8 cellular contexts compared by ENCODE assay signal in the genomic region with DNA sequence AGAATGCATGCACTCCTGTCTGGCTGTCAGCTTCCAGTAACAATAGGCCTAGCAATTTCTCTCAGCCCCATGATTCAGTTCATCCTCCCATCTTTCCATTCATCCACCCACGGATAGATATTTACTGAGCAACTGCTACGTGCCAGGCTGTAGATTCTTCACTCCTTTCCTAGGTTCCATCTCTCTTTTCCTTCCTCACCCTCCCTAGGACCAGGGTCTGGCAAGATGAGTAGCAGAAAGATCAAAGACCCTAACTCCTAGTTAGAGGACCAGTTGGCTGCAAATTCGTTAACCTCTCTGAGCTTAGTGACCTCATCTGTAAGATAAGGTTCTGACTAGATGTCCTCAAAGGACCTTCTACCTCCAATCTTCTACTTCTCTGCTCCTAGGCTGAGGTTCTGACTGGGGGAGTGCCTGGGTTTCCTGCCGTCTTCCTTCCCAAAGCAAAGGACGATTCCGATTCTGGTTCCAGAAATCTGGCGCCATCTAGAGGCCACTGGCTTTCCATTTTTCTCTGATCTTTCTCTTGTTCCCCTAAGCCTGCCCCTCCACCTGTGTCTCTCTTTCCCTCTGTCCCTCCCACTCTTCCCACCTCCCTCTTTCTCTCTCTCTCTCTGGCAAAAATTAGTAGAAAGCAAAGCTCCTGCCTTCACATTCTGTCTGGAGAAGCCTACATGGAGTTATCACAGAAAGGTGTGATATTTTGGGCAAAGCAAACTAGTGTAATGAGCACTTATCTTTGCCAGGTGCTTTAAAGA. TPM values are rescaled to one million over a fixed set of nuclear protein-coding genes. Genes with fewer than 3 reads are reported as not detected.
A peak's percentile ranks its signal among the peaks of the same experiment; 100 is the strongest.
DNase-seq lines count a peak whose midpoint lies in the region; ATAC-seq and TF ChIP-seq lines count a peak whose summit lies in the region.

No MANE protein-coding gene starts in this region.

- peak overlapping the region; percentile 36 to 51 for H3K27ac Mint-ChIP-seq in stimulated activated naive CD8-positive, alpha-beta T cell treated with anti-CD3 and anti-CD28 coated beads, Interleukin-15, amount 100 ng/mL, for 72 hours

- H4K20me1 ChIP-seq in neural cell (ENCODE audit: insufficient read depth), result no peaks in the 10 kb centered on the region

- H3K9me3 ChIP-seq in neural cell (ENCODE audit: low read length), result no peaks in the 10 kb centered on the region

- no peak overlapping the region for H3K4me2 ChIP-seq in neural cell (ENCODE audit: low read length)

- peak; percentile 64 for TF ChIP-seq CTCF in neural cell (IDR thresholded peaks at IDR 0.05; ENCODE audit: poor library complexity, severe bottlenecking)

- no peaks in the 10 kb centered on the region for H3K9me3 Mint-ChIP-seq in stimulated activated naive CD8-positive, alpha-beta T cell treated with anti-CD3 and anti-CD28 coated beads, Interleukin-15, amount 100 ng/mL, for 72 hours

- H3F3A ChIP-seq in neural cell (ENCODE audit: insufficient read depth, low read length, poor library complexity, severe bottlenecking), result no peaks in the 10 kb centered on the region

- peaks cover 8% of the 10 kb centered on the region for H3K27me3 Mint-ChIP-seq in stimulated activated naive CD8-positive, alpha-beta T cell treated with anti-CD3 and anti-CD28 coated beads, Interleukin-15, amount 100 ng/mL, for 72 hours

- no peaks in the 10 kb centered on the region for H3K79me2 ChIP-seq in neural cell (replicated peaks; ENCODE audit: insufficient read depth, low read length)

- TF ChIP-seq RAD21 in neural cell (conservative IDR thresholded peaks at IDR 0.05), result peak; percentile 59

- ATAC-seq in stimulated activated naive CD8-positive, alpha-beta T cell treated with anti-CD3 and anti-CD28 coated beads, Interleukin-15, amount 100 ng/mL, for 72 hours, result peak; percentile 43
- no peak for ATAC-seq in HG02970 (IDR thresholded peaks at IDR 0.05; ENCODE audit: low FRiP score, unreplicated experiment)

- H3K4me3 ChIP-seq in neural cell (ENCODE audit: low read length), result no peak overlapping the region

- no peak overlapping the region for H3K9ac ChIP-seq in neural cell (ENCODE audit: low read length)

- no peaks in the 10 kb centered on the region for H3K27me3 ChIP-seq in neural cell (ENCODE audit: insufficient read depth, low read depth, low read length)

- H3K4me1 Mint-ChIP-seq in stimulated activated naive CD8-positive, alpha-beta T cell treated with anti-CD3 and anti-CD28 coated beads, Interleukin-15, amount 100 ng/mL, for 72 hours, result peaks cover 19% of the 10 kb centered on the region

- H2AFZ ChIP-seq in neural cell (ENCODE audit: low read depth, low read length), result no peak overlapping the region

- TF ChIP-seq EP300 in neural cell (conservative IDR thresholded peaks at IDR 0.05; ENCODE audit: poor library complexity, severe bottlenecking), result no peak

- no peaks in the 10 kb centered on the region for H3K9me2 ChIP-seq in neural cell (ENCODE audit: insufficient read depth, low read length)

- no peak overlapping the region for H3K4me3 Mint-ChIP-seq in stimulated activated naive CD8-positive, alpha-beta T cell treated with anti-CD3 and anti-CD28 coated beads, Interleukin-15, amount 100 ng/mL, for 72 hours

- no peak overlapping the region for H3K27ac ChIP-seq in neural cell (ENCODE audit: low read length)

- no peaks in the 10 kb centered on the region for H3K36me3 ChIP-seq in neural cell (ENCODE audit: insufficient read depth, low read length)

- DNase-seq in COLO829 (ENCODE audit: low spot score) (peak; percentile 35), HUDEP-2 (lab: John Stamatoyannopoulos, UW; ENCODE audit: unreplicated experiment in 76 of 76) (peak in 44 of 76 experiments; percentile 1 to 62 (median 22)), OCI-M1 (lab: John Stamatoyannopoulos, UW) (peak; percentile 93), fibroblast of gingiva (ENCODE audit: low read depth) (peak; percentile 53)
- peak; percentile 54 for DNase-seq in activated T-cell treated with anti-CD3 and anti-CD28 coated beads, Interleukin-2, amount 50 U/mL, for 1 hour
- DNase-seq in stimulated activated naive CD8-positive, alpha-beta T cell treated with anti-CD3 and anti-CD28 coated beads, Interleukin-15, amount 100 ng/mL, for 72 hours, result peak; percentile 56 to 62

TF ChIP-seq in neural cell, 6 proteins besides CTCF, POLR2A, EP300 and RAD21:
- TF ChIP-seq EZH2 (IDR thresholded peaks at IDR 0.05; ENCODE audit: borderline replicate concordance, insufficient read depth, low read length, poor library complexity, severe bottlenecking) (no peak), SMC3 (conservative IDR thresholded peaks at IDR 0.05; ENCODE audit: poor library complexity) (peak; percentile 53)

RNA-seq across cellular contexts. Expression of a gene that starts 26.2 kb away (rescaled TPM):
- not detected in 2 replicates for polyA plus RNA-seq in neural cell
- polyA minus RNA-seq in neural cell, result not detected in 2 replicates

RNA-seq across cellular contexts. Expression of a gene that starts 56.8 kb away (rescaled TPM):
- 32.7 and 33.4 TPM in 2 replicates for polyA plus RNA-seq in neural cell
- 45.0 and 52.1 TPM in 2 replicates for polyA minus RNA-seq in neural cell

Comparison
In these comparisons a context has a peak if more than half of its experiments do, and no peak if none do; other contexts are left out.
1. DNase-seq: peak in every context shown above with its lines; median percentile 93 in OCI-M1; 59 in stimulated activated naive CD8-positive, alpha-beta T cell treated with anti-CD3 and anti-CD28 coated beads, Interleukin-15, amount 100 ng/mL, for 72 hours; 54 in activated T-cell treated with anti-CD3 and anti-CD28 coated beads, Interleukin-2, amount 50 U/mL, for 1 hour; 53 in fibroblast of gingiva; 35 in COLO829; 22 in HUDEP-2.